ENCODE assay signal across 1 cellular context in the genomic region with DNA sequence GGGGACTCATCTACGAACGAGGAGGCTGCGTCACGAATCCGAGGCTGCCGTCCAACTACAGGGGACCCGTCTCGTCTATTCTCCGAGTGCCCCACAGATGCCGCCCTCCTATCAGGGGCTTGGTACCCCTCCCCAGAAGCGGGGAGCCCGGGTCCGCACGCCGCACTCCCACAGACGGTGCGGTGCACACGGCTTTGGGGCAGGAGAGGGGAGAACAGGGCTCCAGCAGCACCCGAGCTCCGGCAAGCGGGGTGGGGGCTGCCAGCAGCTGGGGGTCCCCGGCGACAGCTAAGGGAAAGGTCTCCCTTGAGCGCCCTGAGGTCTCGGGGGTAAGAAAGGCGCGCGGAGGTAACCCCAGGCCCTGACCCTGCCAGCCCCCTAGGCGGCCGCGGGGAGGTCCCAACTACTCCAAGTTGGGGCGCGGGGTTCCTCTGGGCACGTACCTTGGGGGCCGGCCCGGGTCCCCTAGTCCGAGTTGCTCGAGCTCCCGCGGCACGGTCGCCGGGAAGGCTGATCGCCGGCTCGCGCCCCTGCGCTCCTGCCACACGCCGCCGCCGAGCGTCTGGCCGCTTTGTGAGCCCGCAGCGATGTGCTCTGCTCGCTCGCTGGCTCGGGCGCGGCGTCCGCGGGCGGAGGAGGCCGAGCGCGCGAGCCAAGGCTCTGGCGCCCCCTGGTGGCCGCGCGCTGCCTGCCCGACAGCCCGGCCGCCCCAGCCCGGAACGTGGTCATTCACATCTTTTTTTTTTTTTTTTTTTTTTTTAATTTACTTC.
TF ChIP-seq lines count a peak whose summit lies in the region.

A gene (minus strand): TSS at position 591 of the 770 bp plus-strand sequence.

TF ChIP-seq in SK-N-SH, 30 proteins besides CTCF, POLR2A, EP300 and RAD21 (continued from another document):
- TF ChIP-seq, protein P1, sequence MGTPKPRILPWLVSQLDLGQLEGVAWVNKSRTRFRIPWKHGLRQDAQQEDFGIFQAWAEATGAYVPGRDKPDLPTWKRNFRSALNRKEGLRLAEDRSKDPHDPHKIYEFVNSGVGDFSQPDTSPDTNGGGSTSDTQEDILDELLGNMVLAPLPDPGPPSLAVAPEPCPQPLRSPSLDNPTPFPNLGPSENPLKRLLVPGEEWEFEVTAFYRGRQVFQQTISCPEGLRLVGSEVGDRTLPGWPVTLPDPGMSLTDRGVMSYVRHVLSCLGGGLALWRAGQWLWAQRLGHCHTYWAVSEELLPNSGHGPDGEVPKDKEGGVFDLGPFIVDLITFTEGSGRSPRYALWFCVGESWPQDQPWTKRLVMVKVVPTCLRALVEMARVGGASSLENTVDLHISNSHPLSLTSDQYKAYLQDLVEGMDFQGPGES (IDR thresholded peaks at IDR 0.05; ENCODE audit: low read depth, low read length), result no peak
- TF ChIP-seq TEAD4 (IDR thresholded peaks at IDR 0.05; ENCODE audit: borderline replicate concordance, insufficient read depth) (no peak), RFX5 (IDR thresholded peaks at IDR 0.05; ENCODE audit: low read length) (no peak), TAF1 (IDR thresholded peaks at IDR 0.05; ENCODE audit: borderline replicate concordance, low read depth, low read length) (no peak), SMC3 (IDR thresholded peaks at IDR 0.05; ENCODE audit: low read depth, low read length) (peak; percentile 96), FOXJ3 (CRISPR knock-in tag; IDR thresholded peaks at IDR 0.05) (no peak), EZH2phosphoT487 (IDR thresholded peaks at IDR 0.05; ENCODE audit: borderline replicate concordance, low read depth) (no peak), RCOR1 (IDR thresholded peaks at IDR 0.05; ENCODE audit: low read length) (no peak), JUND (IDR thresholded peaks at IDR 0.05) (no peak)
- TF ChIP-seq, protein P2, sequence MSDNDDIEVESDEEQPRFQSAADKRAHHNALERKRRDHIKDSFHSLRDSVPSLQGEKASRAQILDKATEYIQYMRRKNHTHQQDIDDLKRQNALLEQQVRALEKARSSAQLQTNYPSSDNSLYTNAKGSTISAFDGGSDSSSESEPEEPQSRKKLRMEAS (IDR thresholded peaks at IDR 0.05; ENCODE audit: low read depth), result no peak
- TF ChIP-seq, protein P3, sequence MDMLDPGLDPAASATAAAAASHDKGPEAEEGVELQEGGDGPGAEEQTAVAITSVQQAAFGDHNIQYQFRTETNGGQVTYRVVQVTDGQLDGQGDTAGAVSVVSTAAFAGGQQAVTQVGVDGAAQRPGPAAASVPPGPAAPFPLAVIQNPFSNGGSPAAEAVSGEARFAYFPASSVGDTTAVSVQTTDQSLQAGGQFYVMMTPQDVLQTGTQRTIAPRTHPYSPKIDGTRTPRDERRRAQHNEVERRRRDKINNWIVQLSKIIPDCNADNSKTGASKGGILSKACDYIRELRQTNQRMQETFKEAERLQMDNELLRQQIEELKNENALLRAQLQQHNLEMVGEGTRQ (IDR thresholded peaks at IDR 0.05; ENCODE audit: borderline replicate concordance, low read depth, low read length), result no peak
